ENCODE assay signal across 1 cellular context in genomic region chr10:44572146-44572545, GRCh38.
TF ChIP-seq lines count a peak whose summit lies in the region.

No MANE protein-coding gene starts in this region.

TF ChIP-seq in HEK293, 187 proteins besides CTCF, POLR2A, EP300 and RAD21 (continued from another document):
- TF ChIP-seq TSHZ1 (tag by site-specific recombination; IDR thresholded peaks at IDR 0.05; ENCODE audit: borderline replicate concordance) (no peak), ZNF132 (tag by site-specific recombination; IDR thresholded peaks at IDR 0.05; ENCODE audit: borderline replicate concordance) (no peak), ZNF24 (tag by site-specific recombination; IDR thresholded peaks at IDR 0.05) (no peak), ZNF645 (tag by site-specific recombination; IDR thresholded peaks at IDR 0.05) (no peak), ZNF202 (tag by site-specific recombination; IDR thresholded peaks at IDR 0.05; ENCODE audit: borderline replicate concordance) (no peak)
